ENCODE assay signal across 10 cellular contexts in genomic region chr16:89334988-89335802, GRCh38.
DNase-seq lines count a peak whose midpoint lies in the region; ATAC-seq and TF ChIP-seq lines count a peak whose summit lies in the region.
"Had no signal": no experiment of that assay in that cellular context is flagged by ENCODE, and none has a peak within 500 bp of the region (broad histone marks: within the 10 kb centered on the region; RNA-seq: fewer than 3 reads in every experiment).

No MANE protein-coding gene starts in this region.

- CTCF ChIA-PET in HEK293 (lab: Yijun Ruan, JAX), result interaction anchor here (0.6 kb wide), 1 partner anchor 578 kb away, joined by 3 read pairs; no protein-coding TSS in a partner anchor

- peaks cover 4% of the 10 kb centered on the region for H3K36me3 Mint-ChIP-seq in activated naive CD8-positive, alpha-beta T cell treated with anti-CD3 and anti-CD28 coated beads for 36 hours

- peak overlapping the region; percentile 60 for H3K27ac Mint-ChIP-seq in activated naive CD8-positive, alpha-beta T cell treated with anti-CD3 and anti-CD28 coated beads for 36 hours

- H3K27me3 ChIP-seq in heart right ventricle (no peaks in the 10 kb centered on the region), sigmoid colon (no peaks in the 10 kb centered on the region), BE2C (no peaks in the 10 kb centered on the region)

- TF ChIP-seq CTCF in HEK293 (tag by site-specific recombination; IDR thresholded peaks at IDR 0.05), result no peak
- TF ChIP-seq CTCF in heart right ventricle (IDR thresholded peaks at IDR 0.05), result peak in 6 of 9 donors; percentile 10 to 34 (median 22)
- no peak for TF ChIP-seq CTCF in sigmoid colon (IDR thresholded peaks at IDR 0.05)
- no peak for TF ChIP-seq CTCF in BE2C (IDR thresholded peaks at IDR 0.05; ENCODE audit: low read depth, low read length)
- TF ChIP-seq CTCF in lower leg skin (IDR thresholded peaks at IDR 0.05), result no peak

- 38 to 42% methylated on average over 22 of the region's 22 CpGs for WGBS in heart right ventricle, 2 donors
- WGBS in sigmoid colon, 2 donors, result 79 to 81% methylated on average over 22 of the region's 22 CpGs
- WGBS in lower leg skin, 2 donors, result 66 to 75% methylated on average over 18 to 22 of the region's 22 CpGs

- H3K27me3 Mint-ChIP-seq in activated naive CD8-positive, alpha-beta T cell treated with anti-CD3 and anti-CD28 coated beads for 36 hours, result no peaks in the 10 kb centered on the region

- H3K4me1 ChIP-seq in HEK293 (ENCODE audit: control insufficient read depth, insufficient read depth, low read length) (peaks cover 8% of the 10 kb centered on the region), heart right ventricle (peaks cover 35 to 91% (median 74%) of the 10 kb centered on the region in 9 donors), sigmoid colon (peaks cover 0 to 55% (median 48%) of the 10 kb centered on the region in 4 donors), BE2C (peaks cover 5% of the 10 kb centered on the region)

- POLR2A ChIA-PET in HEK293 (lab: Yijun Ruan, JAX), result no interaction called here

- no peak overlapping the region for H3K4me3 Mint-ChIP-seq in activated naive CD8-positive, alpha-beta T cell treated with anti-CD3 and anti-CD28 coated beads for 36 hours

- peaks cover 74% of the 10 kb centered on the region for H3K4me1 Mint-ChIP-seq in activated naive CD8-positive, alpha-beta T cell treated with anti-CD3 and anti-CD28 coated beads for 36 hours

- TF ChIP-seq EP300 in sigmoid colon (IDR thresholded peaks at IDR 0.05), result no peak

- intact Hi-C loops in heart right ventricle (cut with DNase I) (loop anchor here (1.0 to 10.0 kb wide), 14 partner anchors 60 to 310 kb away; partner anchors contain the start of genes SPG7 (in 8 of the 10), ANKRD11 (in 3 of the 10) and RPL13 (in 1 of the 10)), sigmoid colon (cut with DNase I) (loop anchor here (5.0 kb wide), 2 partner anchors 152 to 222 kb away; no protein-coding TSS in a partner anchor), lower leg skin (cut with DNase I; ENCODE audit: low total_unique reads) (loop anchor here (10.0 kb wide), 1 partner anchor 180 kb away; no protein-coding TSS in a partner anchor)

- no peak overlapping the region for H3K4me3 ChIP-seq in HEK293 (ENCODE audit: low read depth, low read length)
- H3K4me3 ChIP-seq in heart right ventricle, result peak overlapping the region in 5 of 10 donors; percentile 9 to 26 (median 13)
- no peak overlapping the region for H3K4me3 ChIP-seq in sigmoid colon
- no peak overlapping the region for H3K4me3 ChIP-seq in BE2C (ENCODE audit: low read depth, low read length)
- no peak overlapping the region for H3K4me3 ChIP-seq in lower leg skin (ENCODE audit: low read depth, poor library complexity, severe bottlenecking)

- H3K9me3 Mint-ChIP-seq in activated naive CD8-positive, alpha-beta T cell treated with anti-CD3 and anti-CD28 coated beads for 36 hours, result no peaks in the 10 kb centered on the region

- DNase-seq in activated naive CD8-positive, alpha-beta T cell treated with anti-CD3 and anti-CD28 coated beads for 36 hours, result no peak
- no peak for DNase-seq in heart right ventricle
- no peak for DNase-seq in sigmoid colon
- no peak for DNase-seq in BE2C
- DNase-seq in iPS-NIHi7 (ENCODE audit: extremely low spot score), result no peak
- DNase-seq in lower leg skin (ENCODE audit: low spot score in 2 of 2), result no peak
- DNase-seq in GM19240 (ENCODE audit: insufficient read length, low spot score), result no peak
- DNase-seq: kidney glomerular epithelial cell, MV-4-11 had no signal

- no peaks in the 10 kb centered on the region for H3K36me3 ChIP-seq in HEK293 (ENCODE audit: control insufficient read depth in 2 of 2, insufficient read depth in 1 of 2, low read length in 2 of 2)
- peaks cover 0 to 4% (median 0%) of the 10 kb centered on the region in 9 donors for H3K36me3 ChIP-seq in heart right ventricle
- H3K36me3 ChIP-seq in sigmoid colon, result no peaks in the 10 kb centered on the region
- peaks cover 3% of the 10 kb centered on the region; the same call in 1 of the 2 replicates for H3K36me3 ChIP-seq in BE2C

- ATAC-seq in heart right ventricle, result peak in 7 of 8 donors; percentile 26 to 64 (median 47)

- TF ChIP-seq POLR2A in sigmoid colon (IDR thresholded peaks at IDR 0.05) (no peak), lower leg skin (IDR thresholded peaks at IDR 0.05) (no peak)

- H3K27ac ChIP-seq in HEK293 (ENCODE audit: extremely low read depth, low read depth, low read length) (no peak overlapping the region), heart right ventricle (peak overlapping the region; percentile 57 to 86 (median 78)), sigmoid colon (peak overlapping the region in 3 of 4 donors; percentile 37 to 62 (median 56))

- H3K9me3 ChIP-seq in HEK293 (ENCODE audit: control insufficient read depth, insufficient read depth, low read depth, low read length) (no peaks in the 10 kb centered on the region), heart right ventricle (no peaks in the 10 kb centered on the region), sigmoid colon (no peaks in the 10 kb centered on the region), BE2C (no peaks in the 10 kb centered on the region; the same call in 1 of the 2 replicates)

TF ChIP-seq in HEK293, 187 proteins besides CTCF, POLR2A, EP300 and RAD21:
- no peak for TF ChIP-seq ZNF132 (tag by site-specific recombination; IDR thresholded peaks at IDR 0.05; ENCODE audit: borderline replicate concordance)
- TF ChIP-seq GLI2 (tag by site-specific recombination; IDR thresholded peaks at IDR 0.05; ENCODE audit: borderline replicate concordance, low read depth), result no peak
- 0 out of 2 replicates have a peak, but pooled peaks have one; percentile 8 for TF ChIP-seq SCRT2 (tag by site-specific recombination; IDR thresholded peaks at IDR 0.05)
- peak; percentile 59 for TF ChIP-seq ZNF600 (tag by site-specific recombination; IDR thresholded peaks at IDR 0.05)
- no peak for TF ChIP-seq PRDM6 (tag by site-specific recombination; IDR thresholded peaks at IDR 0.05)
- no peak for TF ChIP-seq ZNF221 (tag by site-specific recombination; IDR thresholded peaks at IDR 0.05; ENCODE audit: borderline replicate concordance)

Comparison
In these comparisons a context has a peak if more than half of its experiments do, and no peak if none do; other contexts are left out.
1. CTCF ChIP-seq: peak in heart right ventricle (6 of 9); none in HEK293 (single experiment), sigmoid colon (0 of 4), BE2C (single experiment) and lower leg skin (0 of 3).